Comparison of ENCODE assay signal across 10 cellular contexts in the genomic region with DNA sequence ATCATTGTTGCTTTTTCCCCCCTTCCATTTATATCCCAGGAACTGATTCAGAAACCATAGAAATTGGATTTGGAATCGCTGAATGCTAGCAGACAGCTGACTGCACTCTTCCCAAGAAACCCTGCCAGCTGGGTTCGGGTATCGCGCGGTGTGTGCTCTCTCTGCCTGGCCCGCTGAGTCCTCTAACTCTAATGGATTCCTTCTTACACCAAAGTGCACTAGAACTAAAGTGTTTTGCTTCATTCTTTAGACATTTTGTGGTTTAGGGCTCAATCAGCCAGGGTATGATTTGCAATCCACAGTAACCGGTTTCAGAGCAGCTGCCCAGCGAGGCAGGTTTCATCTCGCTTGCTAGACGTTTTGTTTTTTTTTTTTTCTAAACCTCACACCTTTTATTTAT.
A peak's percentile ranks its signal among the peaks of the same experiment; 100 is the strongest.
DNase-seq lines count a peak whose midpoint lies in the region; ATAC-seq, FAIRE-seq and TF ChIP-seq lines count a peak whose summit lies in the region.
"Had no signal": no experiment of that assay in that cellular context is flagged by ENCODE, and none has a peak within 500 bp of the region (broad histone marks: within the 10 kb centered on the region; RNA-seq: fewer than 3 reads in every experiment).

No MANE protein-coding gene starts in this region.

- H3K27me3 ChIP-seq in BLaER1: no peaks in the 10 kb centered on the region
- no peaks in the 10 kb centered on the region for H3K27me3 ChIP-seq in KMS-11 (ENCODE audit: insufficient read depth, low read depth)
- no peaks in the 10 kb centered on the region for H3K27me3 ChIP-seq in bronchial epithelial cell (ENCODE audit: control insufficient read depth, insufficient read depth, low read length)
- no peaks in the 10 kb centered on the region for H3K27me3 ChIP-seq in neural progenitor cell
- H3K27me3 ChIP-seq in effector memory CD4-positive, alpha-beta T cell (replicated peaks; ENCODE audit: control insufficient read depth, insufficient read depth, low read length, poor library complexity, severe bottlenecking): no peaks in the 10 kb centered on the region

- no peaks in the 10 kb centered on the region for H3K9me3 Mint-ChIP-seq in neural progenitor cell
- H3K9me3 Mint-ChIP-seq: central memory CD8-positive, alpha-beta T cell had no signal

- peaks cover 13% of the 10 kb centered on the region for H3K4me1 ChIP-seq in BLaER1
- H3K4me1 ChIP-seq in KMS-11 (ENCODE audit: low read depth, poor library complexity, severe bottlenecking): peaks cover 67% of the 10 kb centered on the region
- peaks cover 14% of the 10 kb centered on the region for H3K4me1 ChIP-seq in neural progenitor cell
- no peaks in the 10 kb centered on the region for H3K4me1 ChIP-seq in effector memory CD4-positive, alpha-beta T cell (ENCODE audit: control insufficient read depth, insufficient read depth, low read length, poor library complexity, severe bottlenecking)

- no peak for ATAC-seq in HG03378 (IDR thresholded peaks at IDR 0.05; ENCODE audit: unreplicated experiment)
- no peak for ATAC-seq in GM19324 (IDR thresholded peaks at IDR 0.05; ENCODE audit: low FRiP score, unreplicated experiment)
- no peak for ATAC-seq in GM19035 (IDR thresholded peaks at IDR 0.05; ENCODE audit: unreplicated experiment)

- no peaks in the 10 kb centered on the region for H3K36me3 Mint-ChIP-seq in neural progenitor cell

- DNase-seq in bronchial epithelial cell (ENCODE audit: low read depth): peak; percentile 74
- DNase-seq in neural progenitor cell (ENCODE audit: low spot score): no peak
- no peak for DNase-seq in effector memory CD4-positive, alpha-beta T cell

- no peak overlapping the region for H3K9ac ChIP-seq in BLaER1
- peak overlapping the region; percentile 57 for H3K9ac ChIP-seq in KMS-11
- no peak overlapping the region for H3K9ac ChIP-seq in neural progenitor cell

- H4K20me1 ChIP-seq in BLaER1 (no peaks in the 10 kb centered on the region), KMS-11 (ENCODE audit: insufficient read depth) (no peaks in the 10 kb centered on the region), neural progenitor cell (ENCODE audit: low read depth) (no peaks in the 10 kb centered on the region)

- H3K27ac ChIP-seq in BLaER1 (no peak overlapping the region), KMS-11 (peak overlapping the region; percentile 93), neural progenitor cell (no peak overlapping the region)
- no peak overlapping the region for H3K27ac ChIP-seq in effector memory CD4-positive, alpha-beta T cell (ENCODE audit: insufficient read depth, low read length, poor library complexity, severe bottlenecking)

- H3K79me2 ChIP-seq in KMS-11 (ENCODE audit: insufficient read depth, low read depth) (no peaks in the 10 kb centered on the region), neural progenitor cell (ENCODE audit: low read depth) (no peaks in the 10 kb centered on the region)

- no peaks in the 10 kb centered on the region for H3K27me3 Mint-ChIP-seq in neural progenitor cell (ENCODE audit: insufficient read depth, low read depth)

- H3K4me3 Mint-ChIP-seq in neural progenitor cell: no peak overlapping the region
- H3K4me3 Mint-ChIP-seq: central memory CD8-positive, alpha-beta T cell had no signal

- no peak for FAIRE-seq in bronchial epithelial cell (lab: Jason Lieb, UNC)
- FAIRE-seq: GM19239 had no signal

- H3F3A ChIP-seq in neural progenitor cell (ENCODE audit: low read depth): no peaks in the 10 kb centered on the region

- H3K4me3 ChIP-seq in BLaER1: no peak overlapping the region
- no peak overlapping the region for H3K4me3 ChIP-seq in KMS-11 (IDR thresholded peaks at IDR 0.05; ENCODE audit: insufficient read depth, low read depth, low read length)
- H3K4me3 ChIP-seq in bronchial epithelial cell (ENCODE audit: low read depth, low read length): no peak overlapping the region
- H3K4me3 ChIP-seq in neural progenitor cell: no peak overlapping the region
- no peak overlapping the region for H3K4me3 ChIP-seq in effector memory CD4-positive, alpha-beta T cell (ENCODE audit: insufficient read depth, low read depth, low read length, poor library complexity, severe bottlenecking)

- H3K27ac Mint-ChIP-seq in neural progenitor cell: peak overlapping the region; percentile 63

- TF ChIP-seq CTCF in KMS-11 (conservative IDR thresholded peaks at IDR 0.05; ENCODE audit: low read depth, low read length) (no peak), bronchial epithelial cell (IDR thresholded peaks at IDR 0.05; ENCODE audit: insufficient read depth, low read length, severe bottlenecking) (no peak), neural progenitor cell (IDR thresholded peaks at IDR 0.05) (no peak)

- H3K9me3 ChIP-seq in BLaER1: no peaks in the 10 kb centered on the region
- no peaks in the 10 kb centered on the region for H3K9me3 ChIP-seq in neural progenitor cell (ENCODE audit: low read depth)
- no peaks in the 10 kb centered on the region for H3K9me3 ChIP-seq in effector memory CD4-positive, alpha-beta T cell (ENCODE audit: control insufficient read depth, low read length)

- H3K4me1 Mint-ChIP-seq in neural progenitor cell: peaks cover 28% of the 10 kb centered on the region

- no peaks in the 10 kb centered on the region for H3K36me3 ChIP-seq in BLaER1
- no peaks in the 10 kb centered on the region for H3K36me3 ChIP-seq in KMS-11 (ENCODE audit: insufficient read depth)
- peaks cover 14% of the 10 kb centered on the region for H3K36me3 ChIP-seq in bronchial epithelial cell (ENCODE audit: control insufficient read depth, insufficient read depth, low read length)
- H3K36me3 ChIP-seq in neural progenitor cell: no peaks in the 10 kb centered on the region
- H3K36me3 ChIP-seq in effector memory CD4-positive, alpha-beta T cell (ENCODE audit: control insufficient read depth, insufficient read depth, low read length): no peaks in the 10 kb centered on the region

- peak overlapping the region; percentile 34 for H3K4me2 ChIP-seq in BLaER1
- peak overlapping the region; percentile 85 for H3K4me2 ChIP-seq in KMS-11
- no peak overlapping the region for H3K4me2 ChIP-seq in neural progenitor cell

- H2AFZ ChIP-seq in KMS-11 (ENCODE audit: low read depth) (peak overlapping the region; percentile 40), neural progenitor cell (replicated peaks) (no peak overlapping the region)
